In the genomic region with DNA sequence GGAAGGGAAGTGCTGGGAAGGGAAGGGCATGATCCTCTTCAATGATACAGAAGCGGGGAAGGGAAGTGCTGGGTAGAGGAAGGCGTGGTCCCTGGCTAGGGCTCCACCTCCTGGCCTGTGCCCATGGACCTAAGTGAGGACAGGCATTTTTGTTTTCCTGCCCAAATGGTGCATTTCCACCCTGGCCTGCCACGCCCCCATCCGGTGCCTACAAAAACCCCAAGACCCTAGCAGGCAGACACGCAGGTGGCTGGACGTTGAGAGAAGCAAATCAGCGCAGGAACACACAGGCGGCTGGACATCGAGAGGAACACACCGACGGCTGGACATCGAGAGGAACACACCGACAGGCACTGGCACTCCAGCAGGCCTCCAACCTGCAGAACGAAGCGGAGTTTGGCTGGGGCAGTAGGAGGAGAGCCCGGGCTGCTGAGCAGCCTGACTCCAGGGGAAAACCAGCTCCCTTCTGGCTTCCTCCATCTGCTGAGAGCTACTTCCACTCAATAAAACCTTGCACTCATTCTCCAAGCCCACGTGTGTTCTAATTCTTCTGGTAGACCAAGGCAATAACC, we compare ENCODE assay signal across 21 cellular contexts.
"Had no signal": no experiment of that assay in that cellular context is flagged by ENCODE, and none has a peak within 500 bp of the region (broad histone marks: within the 10 kb centered on the region; RNA-seq: fewer than 3 reads in every experiment).

No MANE protein-coding gene starts in this region.

- H3K36me3 Mint-ChIP-seq: activated naive CD4-positive, alpha-beta T cell treated with anti-CD3 and anti-CD28 coated beads, Interleukin-2, amount 50 U/mL, for 72 hours; brain; natural killer cell treated with Interleukin-12 subunit alpha and Interleukin-12 subunit beta and Interleukin-15 and Interleukin-18, amount 100 ng/mL, for 72 hours; stimulated activated effector memory CD8-positive, alpha-beta T cell treated with anti-CD3 and anti-CD28 coated beads, Interleukin-12 subunit alpha, Interleukin-12 subunit beta, amount 100 ng/mL, for 72 hours had no signal

- H3K27ac ChIP-seq: left ventricle myocardium inferior, parathyroid adenoma, right lobe of liver, skin epidermis, stomach, suprapubic skin, tibial nerve, VCaP had no signal

- ATAC-seq: activated naive CD4-positive, alpha-beta T cell treated with anti-CD3 and anti-CD28 coated beads, Interleukin-2, amount 50 U/mL, for 72 hours; natural killer cell treated with Interleukin-12 subunit alpha and Interleukin-12 subunit beta and Interleukin-15 and Interleukin-18, amount 100 ng/mL, for 72 hours; right lobe of liver; stimulated activated effector memory CD8-positive, alpha-beta T cell treated with anti-CD3 and anti-CD28 coated beads, Interleukin-12 subunit alpha, Interleukin-12 subunit beta, amount 100 ng/mL, for 72 hours had no signal

- H3K4me1 Mint-ChIP-seq: stimulated activated effector memory CD8-positive, alpha-beta T cell treated with anti-CD3 and anti-CD28 coated beads, Interleukin-12 subunit alpha, Interleukin-12 subunit beta, amount 100 ng/mL, for 72 hours had no signal

- H3K27me3 ChIP-seq: right lobe of liver, tibial nerve had no signal

- DNase-seq: activated CD4-positive, CD25-positive, alpha-beta regulatory T cell treated with anti-CD3 and anti-CD28 coated beads, Interleukin-2, amount 50 U/mL, for 72 hours; activated T-cell treated with anti-CD3 and anti-CD28 coated beads, Interleukin-2, amount 50 U/mL, for 1 hour; aorta; effector CD4-positive, alpha-beta T cell; erythroblast; foreskin fibroblast; left ventricle myocardium inferior; mammary epithelial cell; right lobe of liver; stimulated activated CD4-positive, alpha-beta T cell treated with anti-CD3 and anti-CD28 coated beads, Interleukin-2, amount 100 ng/mL, for 24 hours; stomach had no signal

- H3K36me3 ChIP-seq: left ventricle myocardium inferior, right lobe of liver, stomach, suprapubic skin, tibial nerve had no signal

- H3K9me3 ChIP-seq: left ventricle myocardium inferior, right lobe of liver, stomach, suprapubic skin had no signal

- H3K4me3 Mint-ChIP-seq: brain; natural killer cell treated with Interleukin-12 subunit alpha and Interleukin-12 subunit beta and Interleukin-15 and Interleukin-18, amount 100 ng/mL, for 72 hours; stimulated activated effector memory CD8-positive, alpha-beta T cell treated with anti-CD3 and anti-CD28 coated beads, Interleukin-12 subunit alpha, Interleukin-12 subunit beta, amount 100 ng/mL, for 72 hours; T-helper 1 cell treated with Interleukin-12 subunit alpha and Interleukin-12 subunit beta and Interleukin-4 antibody, amounts not matched to agents 30 μg/mL and 1 μg/mL, for 36 hours had no signal

- H3K4me1 ChIP-seq: left ventricle myocardium inferior, parathyroid adenoma, right lobe of liver, stomach, suprapubic skin, tibial nerve had no signal

- H3K27ac Mint-ChIP-seq: activated naive CD4-positive, alpha-beta T cell treated with anti-CD3 and anti-CD28 coated beads, Interleukin-2, amount 50 U/mL, for 72 hours; natural killer cell treated with Interleukin-12 subunit alpha and Interleukin-12 subunit beta and Interleukin-15 and Interleukin-18, amount 100 ng/mL, for 72 hours; stimulated activated effector memory CD8-positive, alpha-beta T cell treated with anti-CD3 and anti-CD28 coated beads, Interleukin-12 subunit alpha, Interleukin-12 subunit beta, amount 100 ng/mL, for 72 hours; T-helper 1 cell treated with Interleukin-12 subunit alpha and Interleukin-12 subunit beta and Interleukin-4 antibody, amounts not matched to agents 30 μg/mL and 1 μg/mL, for 36 hours had no signal

- H3K9me3 Mint-ChIP-seq: activated naive CD4-positive, alpha-beta T cell treated with anti-CD3 and anti-CD28 coated beads, Interleukin-2, amount 50 U/mL, for 72 hours; natural killer cell treated with Interleukin-12 subunit alpha and Interleukin-12 subunit beta and Interleukin-15 and Interleukin-18, amount 100 ng/mL, for 72 hours; stimulated activated effector memory CD8-positive, alpha-beta T cell treated with anti-CD3 and anti-CD28 coated beads, Interleukin-12 subunit alpha, Interleukin-12 subunit beta, amount 100 ng/mL, for 72 hours; T-helper 1 cell treated with Interleukin-12 subunit alpha and Interleukin-12 subunit beta and Interleukin-4 antibody, amounts not matched to agents 30 μg/mL and 1 μg/mL, for 36 hours had no signal

- H3K4me3 ChIP-seq: left ventricle myocardium inferior, right lobe of liver, skin epidermis, stomach, suprapubic skin, tibial nerve had no signal
